Comparison of ENCODE assay signal across 8 cellular contexts in genomic region chrX:2500681-2501151, GRCh38. TPM values are rescaled to one million over a fixed set of nuclear protein-coding genes. Genes with fewer than 3 reads are reported as not detected.
A peak's percentile ranks its signal among the peaks of the same experiment; 100 is the strongest.
DNase-seq lines count a peak whose midpoint lies in the region; ATAC-seq and TF ChIP-seq lines count a peak whose summit lies in the region.

Gene DHRSX, minus strand, starts transcription at chrX:2500976. Its CDS starts 51 bp downstream, at chrX:2500925.
Gene ZBED1, minus strand, starts transcription at chrX:2500976. Its CDS starts 10,257 bp downstream, at chrX:2490719.

- no peak for TF ChIP-seq EP300 in stomach (IDR thresholded peaks at IDR 0.05)

- peak within 1 kb of the TSS; percentile 57 for H3K27ac ChIP-seq in effector memory CD4-positive, alpha-beta T cell (ENCODE audit: insufficient read depth, low read length, poor library complexity, severe bottlenecking)
- H3K27ac ChIP-seq in stomach, result peak within 1 kb of the TSS; percentile 92 to 97 (median 95)

- peak; percentile 32 to 43 for DNase-seq in activated CD4-positive, alpha-beta T cell treated with anti-CD3 and anti-CD28 coated beads for 4 hours
- peak; percentile 18 to 25 (median 19) for DNase-seq in effector memory CD4-positive, alpha-beta T cell
- DNase-seq in mucosa of descending colon (peak; percentile 56 to 80 (median 70)), stomach (peak; percentile 51), NCI-H1436 treated with DMSO at 0.1 percent for 48 hours (lab: John Stamatoyannopoulos, UW) (no peak)
- no peak for DNase-seq in NK-92 treated with Interleukin-12 subunit alpha and Interleukin-12 subunit beta, amount 100 ng/mL, for 24 hours (lab: John Stamatoyannopoulos, UW)

- 0 to 1% (median 0%) methylated on average over 4 to 70 of the region's 70 CpGs for WGBS in stomach, 5 donors

- H3K4me1 ChIP-seq in effector memory CD4-positive, alpha-beta T cell (ENCODE audit: control insufficient read depth, insufficient read depth, low read length, poor library complexity, severe bottlenecking), result peaks cover 14% of the 10 kb centered on the region
- peaks cover 32% of the 10 kb centered on the region for H3K4me1 ChIP-seq in mucosa of descending colon (ENCODE audit: low read depth)
- H3K4me1 ChIP-seq in stomach, result peaks cover 31 to 44% (median 36%) of the 10 kb centered on the region in 4 donors

- H3K9me3 ChIP-seq in effector memory CD4-positive, alpha-beta T cell (ENCODE audit: control insufficient read depth, low read length), result no peaks in the 10 kb centered on the region
- no peaks in the 10 kb centered on the region for H3K9me3 ChIP-seq in mucosa of descending colon
- no peaks in the 10 kb centered on the region for H3K9me3 ChIP-seq in stomach

- no peaks in the 10 kb centered on the region for H3K27me3 ChIP-seq in effector memory CD4-positive, alpha-beta T cell (replicated peaks; ENCODE audit: control insufficient read depth, insufficient read depth, low read length, poor library complexity, severe bottlenecking)
- no peaks in the 10 kb centered on the region for H3K27me3 ChIP-seq in stomach

- peak within 1 kb of the TSS; percentile 75 for H3K4me3 ChIP-seq in effector memory CD4-positive, alpha-beta T cell (ENCODE audit: insufficient read depth, low read depth, low read length, poor library complexity, severe bottlenecking)
- H3K4me3 ChIP-seq in mucosa of descending colon (peak within 1 kb of the TSS; percentile 84), stomach (peak within 1 kb of the TSS; percentile 84 to 97 (median 90))

- intact Hi-C loops in mucosa of descending colon (cut with DNase I, micrococcal nuclease), result no loop called here
- intact Hi-C loops in stomach (cut with DNase I; ENCODE audit: low total_unique reads), result no loop called here

- TF ChIP-seq POLR2A in stomach (IDR thresholded peaks at IDR 0.05), result no peak

- no peak for TF ChIP-seq CTCF in mucosa of descending colon (IDR thresholded peaks at IDR 0.05)
- TF ChIP-seq CTCF in stomach (IDR thresholded peaks at IDR 0.05), result no peak

- peak; percentile 70 for ATAC-seq in GM19035 (IDR thresholded peaks at IDR 0.05; ENCODE audit: unreplicated experiment)
- peak; percentile 62 for ATAC-seq in HG03175 (IDR thresholded peaks at IDR 0.05; ENCODE audit: unreplicated experiment)
- peak; percentile 61 for ATAC-seq in mucosa of descending colon

- no peaks in the 10 kb centered on the region for H3K36me3 ChIP-seq in effector memory CD4-positive, alpha-beta T cell (ENCODE audit: control insufficient read depth, insufficient read depth, low read length)
- H3K36me3 ChIP-seq in mucosa of descending colon (ENCODE audit: low read depth), result no peaks in the 10 kb centered on the region
- peaks cover 0 to 7% (median 4%) of the 10 kb centered on the region in 4 donors for H3K36me3 ChIP-seq in stomach

RNA-seq across cellular contexts. Expression of gene DHRSX, which starts in this region (rescaled TPM):
- total RNA-seq in mucosa of descending colon (10 to 100 TPM; 24.9 to 52.4 (median 37.5) TPM), stomach (10 to 100 TPM; 17.7 to 69.4 (median 23.7) TPM)
- polyA plus RNA-seq in stomach, result 10 to 100 TPM; 11.2 to 19.6 (median 12.9) TPM

RNA-seq across cellular contexts. Expression of gene ZBED1, which starts in this region (rescaled TPM):
- total RNA-seq in mucosa of descending colon (10 to 100 TPM; 43.0 to 71.2 (median 47.8) TPM), stomach (10 to 100 TPM; 11.1 to 61.4 (median 31.2) TPM)
- polyA plus RNA-seq in stomach, result 10 to 100 TPM; 10.9 to 20.2 (median 13.9) TPM

Comparison
In these comparisons a context has a peak if more than half of its experiments do, and no peak if none do; other contexts are left out.
1. DNase-seq: peak in activated CD4-positive, alpha-beta T cell treated with anti-CD3 and anti-CD28 coated beads for 4 hours (2 of 2), effector memory CD4-positive, alpha-beta T cell (3 of 3), mucosa of descending colon (3 of 3) and stomach (single experiment); none in NK-92 treated with Interleukin-12 subunit alpha and Interleukin-12 subunit beta, amount 100 ng/mL, for 24 hours (single experiment) and NCI-H1436 treated with DMSO at 0.1 percent for 48 hours (single experiment).
2. Peak in every context shown above with its lines, with median percentiles within 50 percentile points of each other: ATAC-seq and H3K4me3 ChIP-seq.